ENCODE assay signal across 15 cellular contexts in genomic region chr17:44541884-44542581, GRCh38. TPM values are rescaled to one million over a fixed set of nuclear protein-coding genes. Genes with fewer than 3 reads are reported as not detected.
A peak's percentile ranks its signal among the peaks of the same experiment; 100 is the strongest.
DNase-seq lines count a peak whose midpoint lies in the region; TF ChIP-seq lines count a peak whose summit lies in the region.
"Had no signal": no experiment of that assay in that cellular context is flagged by ENCODE, and none has a peak within 500 bp of the region (broad histone marks: within the 10 kb centered on the region; RNA-seq: fewer than 3 reads in every experiment).

No MANE protein-coding gene starts in this region.

- TF ChIP-seq CTCF in type B pancreatic cell (conservative IDR thresholded peaks at IDR 0.05), result no peak

- peaks cover 13% of the 10 kb centered on the region for H3K27me3 Mint-ChIP-seq in type B pancreatic cell
- H3K27me3 Mint-ChIP-seq in activated CD4-positive, alpha-beta memory T cell treated with anti-CD3 and anti-CD28 coated beads for 36 hours, result peaks cover 25% of the 10 kb centered on the region

- H3K9me3 ChIP-seq in NT2/D1 (ENCODE audit: insufficient read depth, low read length), result peaks cover 12% of the 10 kb centered on the region; the same call in 1 of the 2 replicates
- H3K9me3 ChIP-seq: ovary, tibial artery had no signal

- H3K9ac ChIP-seq in NT2/D1 (ENCODE audit: insufficient read length, low read depth), result peak overlapping the region; percentile 72

- H3K4me1 Mint-ChIP-seq in type B pancreatic cell (ENCODE audit: unreplicated experiment), result peaks cover 52% of the 10 kb centered on the region
- H3K4me1 Mint-ChIP-seq in activated CD4-positive, alpha-beta memory T cell treated with anti-CD3 and anti-CD28 coated beads for 36 hours (ENCODE audit: low read depth), result no peaks in the 10 kb centered on the region
- H3K4me1 Mint-ChIP-seq: central memory CD8-positive, alpha-beta T cell had no signal

- POLR2A ChIA-PET in activated CD4-positive, alpha-beta memory T cell treated with anti-CD3 and anti-CD28 coated beads for 36 hours (lab: Charles Lee), result interaction anchor here (0.6 kb wide), 1 partner anchor 127 kb away, joined by 5 read pairs; no protein-coding TSS in a partner anchor

- peak overlapping the region; percentile 22 for H3K4me3 ChIP-seq in NT2/D1 (ENCODE audit: insufficient read length, low read depth)
- H3K4me3 ChIP-seq: ovary, tibial artery had no signal

- no peaks in the 10 kb centered on the region for H3K36me3 Mint-ChIP-seq in type B pancreatic cell
- no peaks in the 10 kb centered on the region for H3K36me3 Mint-ChIP-seq in activated CD4-positive, alpha-beta memory T cell treated with anti-CD3 and anti-CD28 coated beads for 36 hours

- H3K27ac Mint-ChIP-seq in type B pancreatic cell, result peak overlapping the region; percentile 39
- no peak overlapping the region for H3K27ac Mint-ChIP-seq in activated CD4-positive, alpha-beta memory T cell treated with anti-CD3 and anti-CD28 coated beads for 36 hours
- H3K27ac Mint-ChIP-seq: activated CD4-positive, alpha-beta memory T cell treated with anti-CD3 and anti-CD28 coated beads, Interleukin-2, amount 10 ng/mL, durations not matched to agents 7 days and 5 days; activated naive CD4-positive, alpha-beta T cell treated with anti-CD3 and anti-CD28 coated beads for 36 hours had no signal

- intact Hi-C loops in activated CD4-positive, alpha-beta memory T cell treated with anti-CD3 and anti-CD28 coated beads for 36 hours (cut with micrococcal nuclease), result no loop called here

- no peaks in the 10 kb centered on the region for H3K9me3 Mint-ChIP-seq in type B pancreatic cell
- H3K9me3 Mint-ChIP-seq in activated CD4-positive, alpha-beta memory T cell treated with anti-CD3 and anti-CD28 coated beads for 36 hours, result no peaks in the 10 kb centered on the region
- H3K9me3 Mint-ChIP-seq: activated CD4-positive, alpha-beta memory T cell treated with anti-CD3 and anti-CD28 coated beads, Interleukin-2, amount 10 ng/mL, durations not matched to agents 7 days and 5 days; activated naive CD4-positive, alpha-beta T cell treated with anti-CD3 and anti-CD28 coated beads for 36 hours; central memory CD8-positive, alpha-beta T cell had no signal

- H3K4me1 ChIP-seq in NT2/D1 (ENCODE audit: insufficient read depth, insufficient read length), result peaks cover 32% of the 10 kb centered on the region

- in situ Hi-C loops in KBM-7 (cut with MboI; ENCODE audit: low pct_unique_long_range_greater_than_20kb, low sequenced_read_pairs), result loop anchor here (10.0 kb wide), 1 partner anchor 83 kb away; no protein-coding TSS in a partner anchor

- CTCF ChIA-PET in activated CD4-positive, alpha-beta memory T cell treated with anti-CD3 and anti-CD28 coated beads for 36 hours (lab: Charles Lee), result no interaction called here

- no peak overlapping the region for H3K4me3 Mint-ChIP-seq in type B pancreatic cell
- H3K4me3 Mint-ChIP-seq in activated CD4-positive, alpha-beta memory T cell treated with anti-CD3 and anti-CD28 coated beads for 36 hours, result no peak overlapping the region
- H3K4me3 Mint-ChIP-seq: activated CD4-positive, alpha-beta memory T cell treated with anti-CD3 and anti-CD28 coated beads, Interleukin-2, amount 10 ng/mL, durations not matched to agents 7 days and 5 days; activated naive CD4-positive, alpha-beta T cell treated with anti-CD3 and anti-CD28 coated beads for 36 hours; central memory CD8-positive, alpha-beta T cell had no signal

- DNase-seq in NOMO-1 (lab: John Stamatoyannopoulos, UW; ENCODE audit: unreplicated experiment in 2 of 2) (peak; percentile 10 to 34), NOMO-1 treated with dmso at 0.1 percent for 144 hours (lab: John Stamatoyannopoulos, UW; ENCODE audit: unreplicated experiment) (no peak), NT2/D1 (ENCODE audit: low read depth, low spot score) (no peak), glomerular visceral epithelial cell (ENCODE audit: extremely low spot score) (peak; percentile 34), type B pancreatic cell (ENCODE audit: extremely low spot score, unreplicated experiment) (no peak), NCI-H146 (lab: John Stamatoyannopoulos, UW) (no peak), KBM-7 (no peak)
- DNase-seq in activated CD4-positive, alpha-beta memory T cell treated with anti-CD3 and anti-CD28 coated beads for 36 hours, result no peak
- DNase-seq: activated CD4-positive, alpha-beta memory T cell treated with anti-CD3 and anti-CD28 coated beads, Interleukin-2, amount 10 ng/mL, durations not matched to agents 7 days and 5 days; activated naive CD4-positive, alpha-beta T cell treated with anti-CD3 and anti-CD28 coated beads for 36 hours; DMS 273 treated with DMSO at 0.1 percent for 48 hours; T-helper 9 cell; tibial artery had no signal

- H3K36me3 ChIP-seq in NT2/D1 (ENCODE audit: insufficient read depth, insufficient read length, low read length), result no peaks in the 10 kb centered on the region
- H3K36me3 ChIP-seq: ovary, tibial artery had no signal

- peaks cover 30% of the 10 kb centered on the region for H3K27me3 ChIP-seq in NT2/D1 (ENCODE audit: insufficient read depth, insufficient read length)
- H3K27me3 ChIP-seq: ovary had no signal

RNA-seq across cellular contexts. Expression of gene FZD2, which starts 15.3 kb away (rescaled TPM):
- 3.6 and 54.4 TPM in 2 replicates for total RNA-seq in type B pancreatic cell (ENCODE audit: low replicate concordance)
- total RNA-seq in activated CD4-positive, alpha-beta memory T cell treated with anti-CD3 and anti-CD28 coated beads for 36 hours, result not detected
- total RNA-seq: activated naive CD4-positive, alpha-beta T cell treated with anti-CD3 and anti-CD28 coated beads for 36 hours had no signal

RNA-seq across cellular contexts. Expression of gene GPATCH8, which starts 38.8 kb away (rescaled TPM):
- 45.9 and 51.5 TPM in 2 replicates for total RNA-seq in type B pancreatic cell (ENCODE audit: low replicate concordance)
- 10 to 100 TPM; 38.5 to 40.8 TPM for total RNA-seq in activated CD4-positive, alpha-beta memory T cell treated with anti-CD3 and anti-CD28 coated beads for 36 hours

Comparison
In these comparisons a context has a peak if more than half of its experiments do, and no peak if none do; other contexts are left out.
1. DNase-seq: peak in NOMO-1 (2 of 2) and glomerular visceral epithelial cell (single experiment); none in NOMO-1 treated with dmso at 0.1 percent for 144 hours (single experiment), NT2/D1 (single experiment), type B pancreatic cell (single experiment), NCI-H146 (single experiment), activated CD4-positive, alpha-beta memory T cell treated with anti-CD3 and anti-CD28 coated beads for 36 hours (single experiment) and KBM-7 (single experiment).